In the genomic region with DNA sequence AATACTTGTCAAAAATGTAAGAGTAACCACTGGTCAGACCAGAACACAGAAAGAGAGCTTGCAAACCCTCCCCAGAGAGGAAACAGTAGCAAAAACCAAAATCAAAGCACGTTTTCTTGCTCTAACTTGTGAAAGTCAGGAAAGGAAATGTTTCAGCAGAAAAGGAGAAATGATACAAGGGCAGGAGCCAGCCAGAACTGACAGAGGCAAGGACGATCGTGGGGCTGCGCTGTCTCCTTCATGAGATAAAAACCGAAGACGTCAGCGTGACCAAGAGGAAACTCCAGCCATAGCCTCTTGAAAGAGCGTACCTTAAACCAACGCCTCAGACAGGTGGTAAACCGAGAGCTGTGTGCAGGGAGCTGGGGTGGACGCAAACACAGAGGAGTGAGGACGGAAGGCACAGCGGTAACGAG, we compare ENCODE assay signal across 8 cellular contexts. TPM values are rescaled to one million over a fixed set of nuclear protein-coding genes. Genes with fewer than 3 reads are reported as not detected.
DNase-seq lines count a peak whose midpoint lies in the region; ATAC-seq and TF ChIP-seq lines count a peak whose summit lies in the region.
"Had no signal": no experiment of that assay in that cellular context is flagged by ENCODE, and none has a peak within 500 bp of the region (broad histone marks: within the 10 kb centered on the region; RNA-seq: fewer than 3 reads in every experiment).

No MANE protein-coding gene starts in this region.

- H3K9me3 ChIP-seq in Karpas-422 (ENCODE audit: low read length): no peaks in the 10 kb centered on the region
- no peaks in the 10 kb centered on the region; the same call in 1 of the 2 replicates for H3K9me3 ChIP-seq in SJCRH30 (replicated peaks)

- DNase-seq in Karpas-422 (peak; percentile 51), progenitor cell of endocrine pancreas (ENCODE audit: low spot score, unreplicated experiment) (no peak), ACHN (no peak), NCI-H1105 (lab: John Stamatoyannopoulos, UW) (no peak), SJCRH30 (no peak)
- DNase-seq: NCI-H446 had no signal

- peak overlapping the region; percentile 29 for H3K27ac Mint-ChIP-seq in progenitor cell of endocrine pancreas

- no peak overlapping the region for H3K4me3 Mint-ChIP-seq in progenitor cell of endocrine pancreas (ENCODE audit: low read depth)

- H3K79me2 ChIP-seq in Karpas-422 (ENCODE audit: low read length): no peaks in the 10 kb centered on the region

- ATAC-seq in GM18909 (IDR thresholded peaks at IDR 0.05; ENCODE audit: poor library complexity, unreplicated experiment) (peak; percentile 67), HG02623 (IDR thresholded peaks at IDR 0.05; ENCODE audit: unreplicated experiment) (peak; percentile 51)

- peak overlapping the region; percentile 31 for H3K4me2 ChIP-seq in Karpas-422 (ENCODE audit: low read depth, low read length, poor library complexity, severe bottlenecking)

- H3K4me1 Mint-ChIP-seq in progenitor cell of endocrine pancreas (ENCODE audit: low read depth): no peaks in the 10 kb centered on the region

- no peaks in the 10 kb centered on the region for H3K27me3 ChIP-seq in Karpas-422 (ENCODE audit: low read length)
- H3K27me3 ChIP-seq in SJCRH30: no peaks in the 10 kb centered on the region

- H4K20me1 ChIP-seq in Karpas-422 (ENCODE audit: insufficient read depth, low read depth, low read length): peaks cover 5% of the 10 kb centered on the region; the same call in 1 of the 2 replicates

- no peaks in the 10 kb centered on the region for H3K36me3 ChIP-seq in Karpas-422 (ENCODE audit: insufficient read depth, low read length)
- peaks cover 35% of the 10 kb centered on the region for H3K36me3 ChIP-seq in SJCRH30

- H3K27ac ChIP-seq in Karpas-422 (ENCODE audit: low read length) (no peak overlapping the region), SJCRH30 (no peak overlapping the region)

- no peaks in the 10 kb centered on the region for H3K27me3 Mint-ChIP-seq in progenitor cell of endocrine pancreas

- H3K9me3 Mint-ChIP-seq in progenitor cell of endocrine pancreas (ENCODE audit: low read depth): no peaks in the 10 kb centered on the region

- H3K4me3 ChIP-seq in Karpas-422 (ENCODE audit: low read length) (peak overlapping the region; percentile 7; the same call in 1 of the 2 replicates), SJCRH30 (no peak overlapping the region)

- no peaks in the 10 kb centered on the region for H3K9me2 ChIP-seq in Karpas-422 (replicated peaks; ENCODE audit: insufficient read depth, low read length)

- H3K9ac ChIP-seq in Karpas-422 (ENCODE audit: low read length): peak overlapping the region; percentile 4; the same call in 1 of the 2 replicates

- H3K36me3 Mint-ChIP-seq in progenitor cell of endocrine pancreas (ENCODE audit: insufficient read depth): peaks cover 30% of the 10 kb centered on the region

- no peak for TF ChIP-seq CTCF in progenitor cell of endocrine pancreas (IDR thresholded peaks at IDR 0.05; ENCODE audit: unreplicated experiment)

- H2AFZ ChIP-seq in Karpas-422 (ENCODE audit: low read length): peak overlapping the region; percentile 10; the same call in 1 of the 2 replicates

- in situ Hi-C loops in ACHN (cut with HindIII; ENCODE audit: low pct_ligation_motif_present, low pct_unique_long_range_greater_than_20kb, low sequenced_read_pairs): no loop called here

- H3K4me1 ChIP-seq in Karpas-422 (ENCODE audit: low read length) (peaks cover 23% of the 10 kb centered on the region), SJCRH30 (no peaks in the 10 kb centered on the region)

RNA-seq across cellular contexts. Expression of gene LAMA5, which starts 27.5 kb away (rescaled TPM):
- total RNA-seq in Karpas-422 (2014; rRNA removed; shearing (Covaris generic); ENCODE audit: low replicate concordance): 3.2 and 17.5 TPM in 2 replicates
- total RNA-seq in progenitor cell of endocrine pancreas: 248 and 252 TPM in 2 replicates
- 37.3 and 43.8 TPM in 2 replicates for total RNA-seq in SJCRH30 (2014; rRNA removed; shearing (Covaris generic))

RNA-seq across cellular contexts. Expression of gene ADRM1, which starts 36.9 kb away (rescaled TPM):
- 53.5 and 109 TPM in 2 replicates for total RNA-seq in Karpas-422 (2014; rRNA removed; shearing (Covaris generic); ENCODE audit: low replicate concordance)
- 66.2 and 67.1 TPM in 2 replicates for total RNA-seq in progenitor cell of endocrine pancreas
- 160 and 174 TPM in 2 replicates for total RNA-seq in SJCRH30 (2014; rRNA removed; shearing (Covaris generic))

RNA-seq across cellular contexts. Expression of gene RPS21, which starts 47.2 kb away (rescaled TPM):
- 1,523 and 2,619 TPM in 2 replicates for total RNA-seq in Karpas-422 (2014; rRNA removed; shearing (Covaris generic); ENCODE audit: low replicate concordance)
- 1,160 and 1,251 TPM in 2 replicates for total RNA-seq in progenitor cell of endocrine pancreas
- total RNA-seq in SJCRH30 (2014; rRNA removed; shearing (Covaris generic)): 3,142 and 3,675 TPM in 2 replicates
